In genomic region chr17:57999496-58000017, GRCh38 we compare ENCODE assay signal across 1 cellular context.
TF ChIP-seq lines count a peak whose summit lies in the region.

No MANE protein-coding gene starts in this region.

TF ChIP-seq in GM12878, 131 proteins besides CTCF, POLR2A, EP300 and RAD21 (continued from another document):
- no peak for TF ChIP-seq E4F1 (IDR thresholded peaks at IDR 0.05; ENCODE audit: borderline replicate concordance, partially characterized antibody)
- no peak for TF ChIP-seq MLLT1 (IDR thresholded peaks at IDR 0.05)
- TF ChIP-seq POLR2AphosphoS5 (IDR thresholded peaks at IDR 0.05; ENCODE audit: low read length): peak; percentile 64; the same call in 1 of the 2 replicates
- no peak for TF ChIP-seq ZNF384 (IDR thresholded peaks at IDR 0.05; ENCODE audit: borderline replicate concordance, low read depth, low read length)
- no peak for TF ChIP-seq ZNF622 (IDR thresholded peaks at IDR 0.05)
- no peak for TF ChIP-seq SIX5 (IDR thresholded peaks at IDR 0.05; ENCODE audit: low read depth, low read length, severe bottlenecking)
- TF ChIP-seq NR2F1 (conservative IDR thresholded peaks at IDR 0.05): no peak
- no peak for TF ChIP-seq NR2C1 (IDR thresholded peaks at IDR 0.05)
- TF ChIP-seq PML (IDR thresholded peaks at IDR 0.05; ENCODE audit: low read length): no peak
- no peak for TF ChIP-seq STAT1 (conservative IDR thresholded peaks at IDR 0.05)
- TF ChIP-seq USF2 (IDR thresholded peaks at IDR 0.05; ENCODE audit: borderline replicate concordance, low read depth, low read length): no peak
- 0 out of 2 replicates have a peak, but pooled peaks have one; percentile 9 for TF ChIP-seq RUNX3 (IDR thresholded peaks at IDR 0.05; ENCODE audit: low read length)
- TF ChIP-seq ASH2L (IDR thresholded peaks at IDR 0.05; ENCODE audit: borderline replicate concordance, low read depth): no peak
- 0 out of 2 replicates have a peak, but pooled peaks have one; percentile 32 for TF ChIP-seq CBFB (IDR thresholded peaks at IDR 0.05; ENCODE audit: low read depth)
- peak; percentile 41; the same call in 1 of the 2 replicates for TF ChIP-seq SMAD5 (IDR thresholded peaks at IDR 0.05; ENCODE audit: low read depth)
- TF ChIP-seq ATF2 (IDR thresholded peaks at IDR 0.05; ENCODE audit: low read length): 0 out of 2 replicates have a peak, but pooled peaks have one; percentile 1
- TF ChIP-seq CHD4 (IDR thresholded peaks at IDR 0.05): no peak
- no peak for TF ChIP-seq NFYA (IDR thresholded peaks at IDR 0.05; ENCODE audit: borderline replicate concordance, low read depth, low read length)
- no peak for TF ChIP-seq RFX5 (IDR thresholded peaks at IDR 0.05; ENCODE audit: low read depth, low read length)
- no peak for TF ChIP-seq PAX8 (IDR thresholded peaks at IDR 0.05)
- peak; percentile 42; the same call in 1 of the 2 replicates for TF ChIP-seq FOXM1 (IDR thresholded peaks at IDR 0.05; ENCODE audit: low read depth, low read length)
- no peak for TF ChIP-seq SKIL (IDR thresholded peaks at IDR 0.05; ENCODE audit: low read depth, poor library complexity, severe bottlenecking)
- TF ChIP-seq HCFC1 (IDR thresholded peaks at IDR 0.05; ENCODE audit: low read length): no peak
- no peak for TF ChIP-seq RELB (IDR thresholded peaks at IDR 0.05; ENCODE audit: low read depth)
- no peak for TF ChIP-seq ATF7 (IDR thresholded peaks at IDR 0.05; ENCODE audit: low read depth)
- TF ChIP-seq CUX1 (IDR thresholded peaks at IDR 0.05; ENCODE audit: insufficient replicate concordance, low read depth, low read length): no peak
- TF ChIP-seq SIN3A (IDR thresholded peaks at IDR 0.05; ENCODE audit: low read depth, low read length): no peak
TF ChIP-seq in GM12878: peak in this region for 7.
